ENCODE assay signal across 1 cellular context in the genomic region with DNA sequence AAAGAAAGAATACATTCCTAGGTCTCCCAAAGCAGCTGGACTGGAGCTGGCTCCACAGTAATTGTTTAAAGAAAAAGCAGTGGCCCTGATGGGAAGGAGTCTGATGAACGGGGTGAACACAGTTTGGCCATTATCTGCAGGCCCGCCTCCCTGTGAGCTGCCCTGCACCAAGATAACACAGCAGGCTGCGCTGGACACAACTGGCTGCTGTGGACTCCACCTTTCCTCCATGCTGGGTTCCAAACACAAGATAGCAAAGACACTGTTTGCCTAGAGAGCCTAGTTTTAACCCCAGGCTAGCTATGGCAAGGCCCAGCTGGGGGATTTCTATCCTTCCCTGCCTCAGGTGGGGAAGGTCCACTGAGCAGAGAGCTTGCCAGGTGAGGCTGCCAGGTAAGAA.
A peak's percentile ranks its signal among the peaks of the same experiment; 100 is the strongest.
TF ChIP-seq lines count a peak whose summit lies in the region.

No MANE protein-coding gene starts in this region.

TF ChIP-seq in K562, 482 proteins besides CTCF, POLR2A, EP300 and RAD21 (continued from another document and continues in another):
- TF ChIP-seq ARID4B (CRISPR knock-in tag; IDR thresholded peaks at IDR 0.05): no peak
- TF ChIP-seq ARID1B (IDR thresholded peaks at IDR 0.05): peak; percentile 69
- TF ChIP-seq CUX1 (CRISPR knock-in tag; IDR thresholded peaks at IDR 0.05): no peak
- TF ChIP-seq CBFA2T2 (conservative IDR thresholded peaks at IDR 0.05): peak; percentile 63
- TF ChIP-seq CCNT2 (IDR thresholded peaks at IDR 0.05; ENCODE audit: borderline replicate concordance, extremely low read depth, insufficient read length, low read depth, low read length): no peak
- no peak for TF ChIP-seq TBL1XR1 (IDR thresholded peaks at IDR 0.05; ENCODE audit: low read length in 2 of 2)
- TF ChIP-seq FOXK1 (CRISPR knock-in tag; IDR thresholded peaks at IDR 0.05; ENCODE audit: borderline replicate concordance): no peak
- TF ChIP-seq NCOR1 (IDR thresholded peaks at IDR 0.05): peak; percentile 47; the same call in 1 of the 2 replicates
- TF ChIP-seq PRMT5 (CRISPR knock-in tag; IDR thresholded peaks at IDR 0.05): no peak
- TF ChIP-seq PRDM10 (IDR thresholded peaks at IDR 0.05; ENCODE audit: partially characterized antibody): no peak
- peak; percentile 70; the same call in 1 of the 2 replicates for TF ChIP-seq KLF16 (IDR thresholded peaks at IDR 0.05)
- no peak for TF ChIP-seq ZNF644 (tag; IDR thresholded peaks at IDR 0.05; ENCODE audit: low read depth)
- TF ChIP-seq, protein P1, sequence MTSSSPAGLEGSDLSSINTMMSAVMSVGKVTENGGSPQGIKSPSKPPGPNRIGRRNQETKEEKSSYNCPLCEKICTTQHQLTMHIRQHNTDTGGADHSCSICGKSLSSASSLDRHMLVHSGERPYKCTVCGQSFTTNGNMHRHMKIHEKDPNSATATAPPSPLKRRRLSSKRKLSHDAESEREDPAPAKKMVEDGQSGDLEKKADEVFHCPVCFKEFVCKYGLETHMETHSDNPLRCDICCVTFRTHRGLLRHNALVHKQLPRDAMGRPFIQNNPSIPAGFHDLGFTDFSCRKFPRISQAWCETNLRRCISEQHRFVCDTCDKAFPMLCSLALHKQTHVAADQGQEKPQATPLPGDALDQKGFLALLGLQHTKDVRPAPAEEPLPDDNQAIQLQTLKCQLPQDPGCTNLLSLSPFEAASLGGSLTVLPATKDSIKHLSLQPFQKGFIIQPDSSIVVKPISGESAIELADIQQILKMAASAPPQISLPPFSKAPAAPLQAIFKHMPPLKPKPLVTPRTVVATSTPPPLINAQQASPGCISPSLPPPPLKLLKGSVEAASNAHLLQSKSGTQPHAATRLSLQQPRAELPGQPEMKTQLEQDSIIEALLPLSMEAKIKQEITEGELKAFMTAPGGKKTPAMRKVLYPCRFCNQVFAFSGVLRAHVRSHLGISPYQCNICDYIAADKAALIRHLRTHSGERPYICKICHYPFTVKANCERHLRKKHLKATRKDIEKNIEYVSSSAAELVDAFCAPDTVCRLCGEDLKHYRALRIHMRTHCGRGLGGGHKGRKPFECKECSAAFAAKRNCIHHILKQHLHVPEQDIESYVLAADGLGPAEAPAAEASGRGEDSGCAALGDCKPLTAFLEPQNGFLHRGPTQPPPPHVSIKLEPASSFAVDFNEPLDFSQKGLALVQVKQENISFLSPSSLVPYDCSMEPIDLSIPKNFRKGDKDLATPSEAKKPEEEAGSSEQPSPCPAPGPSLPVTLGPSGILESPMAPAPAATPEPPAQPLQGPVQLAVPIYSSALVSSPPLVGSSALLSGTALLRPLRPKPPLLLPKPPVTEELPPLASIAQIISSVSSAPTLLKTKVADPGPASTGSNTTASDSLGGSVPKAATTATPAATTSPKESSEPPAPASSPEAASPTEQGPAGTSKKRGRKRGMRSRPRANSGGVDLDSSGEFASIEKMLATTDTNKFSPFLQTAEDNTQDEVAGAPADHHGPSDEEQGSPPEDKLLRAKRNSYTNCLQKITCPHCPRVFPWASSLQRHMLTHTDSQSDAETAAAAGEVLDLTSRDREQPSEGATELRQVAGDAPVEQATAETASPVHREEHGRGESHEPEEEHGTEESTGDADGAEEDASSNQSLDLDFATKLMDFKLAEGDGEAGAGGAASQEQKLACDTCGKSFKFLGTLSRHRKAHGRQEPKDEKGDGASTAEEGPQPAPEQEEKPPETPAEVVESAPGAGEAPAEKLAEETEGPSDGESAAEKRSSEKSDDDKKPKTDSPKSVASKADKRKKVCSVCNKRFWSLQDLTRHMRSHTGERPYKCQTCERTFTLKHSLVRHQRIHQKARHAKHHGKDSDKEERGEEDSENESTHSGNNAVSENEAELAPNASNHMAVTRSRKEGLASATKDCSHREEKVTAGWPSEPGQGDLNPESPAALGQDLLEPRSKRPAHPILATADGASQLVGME (CRISPR knock-in tag; IDR thresholded peaks at IDR 0.05): no peak
- TF ChIP-seq, protein P2, sequence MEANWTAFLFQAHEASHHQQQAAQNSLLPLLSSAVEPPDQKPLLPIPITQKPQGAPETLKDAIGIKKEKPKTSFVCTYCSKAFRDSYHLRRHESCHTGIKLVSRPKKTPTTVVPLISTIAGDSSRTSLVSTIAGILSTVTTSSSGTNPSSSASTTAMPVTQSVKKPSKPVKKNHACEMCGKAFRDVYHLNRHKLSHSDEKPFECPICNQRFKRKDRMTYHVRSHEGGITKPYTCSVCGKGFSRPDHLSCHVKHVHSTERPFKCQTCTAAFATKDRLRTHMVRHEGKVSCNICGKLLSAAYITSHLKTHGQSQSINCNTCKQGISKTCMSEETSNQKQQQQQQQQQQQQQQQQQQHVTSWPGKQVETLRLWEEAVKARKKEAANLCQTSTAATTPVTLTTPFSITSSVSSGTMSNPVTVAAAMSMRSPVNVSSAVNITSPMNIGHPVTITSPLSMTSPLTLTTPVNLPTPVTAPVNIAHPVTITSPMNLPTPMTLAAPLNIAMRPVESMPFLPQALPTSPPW (CRISPR knock-in tag; IDR thresholded peaks at IDR 0.05): no peak
- peak; percentile 44 for TF ChIP-seq KDM5B (IDR thresholded peaks at IDR 0.05; ENCODE audit: insufficient replicate concordance, low read depth, low read length)
- TF ChIP-seq, protein P3, sequence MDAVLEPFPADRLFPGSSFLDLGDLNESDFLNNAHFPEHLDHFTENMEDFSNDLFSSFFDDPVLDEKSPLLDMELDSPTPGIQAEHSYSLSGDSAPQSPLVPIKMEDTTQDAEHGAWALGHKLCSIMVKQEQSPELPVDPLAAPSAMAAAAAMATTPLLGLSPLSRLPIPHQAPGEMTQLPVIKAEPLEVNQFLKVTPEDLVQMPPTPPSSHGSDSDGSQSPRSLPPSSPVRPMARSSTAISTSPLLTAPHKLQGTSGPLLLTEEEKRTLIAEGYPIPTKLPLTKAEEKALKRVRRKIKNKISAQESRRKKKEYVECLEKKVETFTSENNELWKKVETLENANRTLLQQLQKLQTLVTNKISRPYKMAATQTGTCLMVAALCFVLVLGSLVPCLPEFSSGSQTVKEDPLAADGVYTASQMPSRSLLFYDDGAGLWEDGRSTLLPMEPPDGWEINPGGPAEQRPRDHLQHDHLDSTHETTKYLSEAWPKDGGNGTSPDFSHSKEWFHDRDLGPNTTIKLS (IDR thresholded peaks at IDR 0.05; ENCODE audit: borderline replicate concordance, low read depth): no peak
- no peak for TF ChIP-seq HINFP (tag; conservative IDR thresholded peaks at IDR 0.05; ENCODE audit: low read depth)
- TF ChIP-seq SETDB1 (IDR thresholded peaks at IDR 0.05; ENCODE audit: low read length): no peak
- TF ChIP-seq, protein P4, sequence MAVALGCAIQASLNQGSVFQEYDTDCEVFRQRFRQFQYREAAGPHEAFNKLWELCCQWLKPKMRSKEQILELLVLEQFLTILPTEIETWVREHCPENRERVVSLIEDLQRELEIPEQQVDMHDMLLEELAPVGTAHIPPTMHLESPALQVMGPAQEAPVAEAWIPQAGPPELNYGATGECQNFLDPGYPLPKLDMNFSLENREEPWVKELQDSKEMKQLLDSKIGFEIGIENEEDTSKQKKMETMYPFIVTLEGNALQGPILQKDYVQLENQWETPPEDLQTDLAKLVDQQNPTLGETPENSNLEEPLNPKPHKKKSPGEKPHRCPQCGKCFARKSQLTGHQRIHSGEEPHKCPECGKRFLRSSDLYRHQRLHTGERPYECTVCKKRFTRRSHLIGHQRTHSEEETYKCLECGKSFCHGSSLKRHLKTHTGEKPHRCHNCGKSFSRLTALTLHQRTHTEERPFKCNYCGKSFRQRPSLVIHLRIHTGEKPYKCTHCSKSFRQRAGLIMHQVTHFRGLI (CRISPR knock-in tag; IDR thresholded peaks at IDR 0.05): no peak
- TF ChIP-seq DPF2 (IDR thresholded peaks at IDR 0.05): 0 out of 2 replicates have a peak, but pooled peaks have one; percentile 26
- TF ChIP-seq ZC3H11A (IDR thresholded peaks at IDR 0.05; ENCODE audit: low read depth, low read length): no peak
- TF ChIP-seq ZNF324 (CRISPR knock-in tag; IDR thresholded peaks at IDR 0.05): no peak
- TF ChIP-seq CBFA2T3 (IDR thresholded peaks at IDR 0.05): peak; percentile 80
- TF ChIP-seq NRF1 (conservative IDR thresholded peaks at IDR 0.05 in 1 of 2, IDR thresholded peaks at IDR 0.05 in 1 of 2): peak; percentile 41 to 54; a peak in 3 of 4 replicates
- TF ChIP-seq GTF2E2 (tag; IDR thresholded peaks at IDR 0.05): no peak
